10 cellular contexts compared by ENCODE assay signal in the genomic region with DNA sequence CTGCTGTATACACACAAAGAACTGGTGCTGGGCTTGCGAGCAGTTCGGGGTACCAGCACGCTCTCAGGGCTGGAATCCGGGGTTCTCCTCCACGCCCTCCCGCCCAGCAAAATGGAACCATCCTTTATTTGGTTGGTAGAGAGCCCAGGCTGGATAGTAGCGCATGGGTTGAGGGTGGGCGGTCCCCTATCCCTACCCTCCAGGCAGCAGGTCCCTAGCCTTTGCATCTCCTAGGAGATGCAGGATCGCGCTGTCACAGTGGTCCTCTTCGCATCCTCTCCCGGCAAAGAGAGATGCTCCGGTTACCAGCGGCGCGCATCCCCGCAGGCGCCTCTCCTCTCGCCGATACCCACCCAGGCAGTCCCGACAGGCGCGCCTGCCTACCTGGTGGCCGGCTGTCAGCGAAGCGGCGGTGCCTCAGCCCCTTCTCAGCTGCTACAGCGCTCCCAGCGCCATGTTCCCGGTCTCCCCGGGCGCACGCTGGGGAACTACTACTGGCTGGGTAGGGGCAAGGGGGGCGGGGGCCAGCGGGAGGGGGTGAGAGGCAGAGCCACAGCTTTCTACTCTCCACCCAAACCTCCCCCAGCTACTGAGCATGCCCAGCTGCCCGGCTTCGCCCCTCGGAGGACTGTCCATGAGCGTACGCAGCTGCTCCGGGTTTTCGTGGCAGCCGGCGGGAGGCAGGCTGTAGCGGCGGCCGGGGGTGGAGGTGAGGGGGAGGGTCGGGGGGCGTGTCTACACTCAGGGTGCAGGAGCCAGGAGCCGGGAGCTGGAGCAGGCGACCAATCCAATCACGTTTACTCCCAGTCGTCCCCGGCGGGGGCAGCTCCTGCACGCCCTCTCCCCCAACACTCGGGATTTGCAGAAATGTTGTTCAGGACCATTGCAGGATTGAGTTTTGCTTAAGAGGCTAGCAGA. TPM values are rescaled to one million over a fixed set of nuclear protein-coding genes. Genes with fewer than 3 reads are reported as not detected.
DNase-seq lines count a peak whose midpoint lies in the region; ATAC-seq and TF ChIP-seq lines count a peak whose summit lies in the region.
"Had no signal": no experiment of that assay in that cellular context is flagged by ENCODE, and none has a peak within 500 bp of the region (broad histone marks: within the 10 kb centered on the region; RNA-seq: fewer than 3 reads in every experiment).

A gene (minus strand): TSS at position 699 of the 918 bp plus-strand sequence. CDS start 194,748 bp downstream, outside the sequence.

- no peaks in the 10 kb centered on the region for H3K4me1 ChIP-seq in gastrocnemius medialis
- H3K4me1 ChIP-seq: BLaER1 had no signal

- no peaks in the 10 kb centered on the region for H3K9me3 ChIP-seq in SK-N-MC (ENCODE audit: low read depth, low read length)
- H3K9me3 ChIP-seq in gastrocnemius medialis, result no peaks in the 10 kb centered on the region
- H3K9me3 ChIP-seq: BLaER1 had no signal

- TF ChIP-seq POLR2A in gastrocnemius medialis (IDR thresholded peaks at IDR 0.05), result no peak

- intact Hi-C loops in gastrocnemius medialis (cut with DNase I; ENCODE audit: low total_unique reads), result no loop called here

- H3K4me3 ChIP-seq in SK-N-MC (peak within 1 kb of the TSS; percentile 45), gastrocnemius medialis (no peak within 1 kb of the TSS)
- H3K4me3 ChIP-seq: BLaER1 had no signal

- H3K27me3 ChIP-seq in gastrocnemius medialis, result peaks cover 9 to 29% (median 21%) of the 10 kb centered on the region in 3 donors
- H3K27me3 ChIP-seq: BLaER1 had no signal

- H3K27ac Mint-ChIP-seq in glutamatergic neuron (ENCODE audit: unreplicated experiment) (peak within 1 kb of the TSS; percentile 93), progenitor cell of endocrine pancreas (peak within 1 kb of the TSS; percentile 57)

- no peak within 1 kb of the TSS for H3K27ac ChIP-seq in SK-N-MC
- H3K27ac ChIP-seq in gastrocnemius medialis, result no peak within 1 kb of the TSS
- H3K27ac ChIP-seq: BLaER1 had no signal

- no peak within 1 kb of the TSS for H3K9ac ChIP-seq in SK-N-MC (ENCODE audit: insufficient read length)
- H3K9ac ChIP-seq: BLaER1 had no signal

- no peak for TF ChIP-seq CTCF in glutamatergic neuron (IDR thresholded peaks at IDR 0.05; ENCODE audit: partially characterized antibody, unreplicated experiment)
- TF ChIP-seq CTCF in progenitor cell of endocrine pancreas (IDR thresholded peaks at IDR 0.05; ENCODE audit: unreplicated experiment), result peak; percentile 3
- TF ChIP-seq CTCF in gastrocnemius medialis (IDR thresholded peaks at IDR 0.05 in 4 of 5, conservative IDR thresholded peaks at IDR 0.05 in 1 of 5), result no peak

- H3K36me3 Mint-ChIP-seq in glutamatergic neuron (ENCODE audit: unreplicated experiment) (no peaks in the 10 kb centered on the region), progenitor cell of endocrine pancreas (ENCODE audit: insufficient read depth) (no peaks in the 10 kb centered on the region)

- H3K4me3 Mint-ChIP-seq in glutamatergic neuron (ENCODE audit: unreplicated experiment) (peak within 1 kb of the TSS; percentile 96), progenitor cell of endocrine pancreas (ENCODE audit: low read depth) (peak within 1 kb of the TSS; percentile 83)

- H3K36me3 ChIP-seq in SK-N-MC (ENCODE audit: insufficient read depth, low read length) (no peaks in the 10 kb centered on the region), gastrocnemius medialis (no peaks in the 10 kb centered on the region)
- H3K36me3 ChIP-seq: BLaER1 had no signal

- H3K4me1 Mint-ChIP-seq in glutamatergic neuron (ENCODE audit: low read depth, unreplicated experiment) (no peaks in the 10 kb centered on the region), progenitor cell of endocrine pancreas (ENCODE audit: low read depth) (peaks cover 9% of the 10 kb centered on the region)

- H3K27me3 Mint-ChIP-seq in glutamatergic neuron (ENCODE audit: unreplicated experiment) (peaks cover 3% of the 10 kb centered on the region), progenitor cell of endocrine pancreas (peaks cover 26% of the 10 kb centered on the region)

- peak; percentile 2 for DNase-seq in stimulated activated CD4-positive, alpha-beta T cell treated with anti-CD3 and anti-CD28 coated beads, Interleukin-15, amount 100 ng/mL, for 24 hours
- DNase-seq in stimulated activated CD4-positive, alpha-beta T cell treated with anti-CD3 and anti-CD28 coated beads, Interleukin-2, amount 100 ng/mL, for 24 hours, result no peak
- DNase-seq in SK-N-MC (ENCODE audit: low read depth, low spot score), result no peak
- peak; percentile 96 for DNase-seq in glutamatergic neuron
- DNase-seq in progenitor cell of endocrine pancreas (ENCODE audit: low spot score, unreplicated experiment), result peak; percentile 88
- no peak for DNase-seq in gastrocnemius medialis

- ATAC-seq in GM18907 (IDR thresholded peaks at IDR 0.05; ENCODE audit: unreplicated experiment) (no peak), gastrocnemius medialis (no peak), GM18520 (IDR thresholded peaks at IDR 0.05; ENCODE audit: unreplicated experiment) (no peak)

- H3K9me3 Mint-ChIP-seq in glutamatergic neuron (ENCODE audit: unreplicated experiment) (peaks cover 9% of the 10 kb centered on the region), progenitor cell of endocrine pancreas (ENCODE audit: low read depth) (peaks cover 5% of the 10 kb centered on the region)

- in situ Hi-C loops in gastrocnemius medialis (cut with MboI; ENCODE audit: low sequenced_read_pairs in 4 of 4), result no loop called here

RNA-seq across cellular contexts. Expression of the gene that starts here (rescaled TPM):
- total RNA-seq in glutamatergic neuron (ENCODE audit: unreplicated experiment) (6.8 TPM), progenitor cell of endocrine pancreas (9.7 and 12.2 TPM in 2 replicates), gastrocnemius medialis (not detected)
- total RNA-seq: T-helper 1 cell treated with Interleukin-12 subunit alpha and Interleukin-12 subunit beta and Interleukin-4 antibody, amounts not matched to agents 30 ng/mL and 1 ng/mL, for 36 hours had no signal

Comparison
In these comparisons a context has a peak if more than half of its experiments do, and no peak if none do; other contexts are left out.
1. DNase-seq: peak in stimulated activated CD4-positive, alpha-beta T cell treated with anti-CD3 and anti-CD28 coated beads, Interleukin-15, amount 100 ng/mL, for 24 hours (single experiment), glutamatergic neuron (single experiment) and progenitor cell of endocrine pancreas (single experiment); none in stimulated activated CD4-positive, alpha-beta T cell treated with anti-CD3 and anti-CD28 coated beads, Interleukin-2, amount 100 ng/mL, for 24 hours (0 of 2), SK-N-MC (single experiment) and gastrocnemius medialis (0 of 2).